In genomic region chr2:208320686-208321085, GRCh38 we compare ENCODE assay signal across 7 cellular contexts. TPM values are rescaled to one million over a fixed set of nuclear protein-coding genes. Genes with fewer than 3 reads are reported as not detected.
DNase-seq lines count a peak whose midpoint lies in the region; ATAC-seq and TF ChIP-seq lines count a peak whose summit lies in the region.

No MANE protein-coding gene starts in this region.

- TF ChIP-seq CTCF in fibroblast of villous mesenchyme (IDR thresholded peaks at IDR 0.05; ENCODE audit: insufficient read depth, low read depth, low read length): no peak
- TF ChIP-seq CTCF in tibial artery (IDR thresholded peaks at IDR 0.05): no peak
- no peak for TF ChIP-seq CTCF in left lung (IDR thresholded peaks at IDR 0.05)

- ATAC-seq in GM19463 (IDR thresholded peaks at IDR 0.05; ENCODE audit: unreplicated experiment) (peak; percentile 87), HG03175 (IDR thresholded peaks at IDR 0.05; ENCODE audit: unreplicated experiment) (peak; percentile 87), left lung (no peak)

- H3K4me1 ChIP-seq in tibial artery (peaks cover 0 to 47% (median 21%) of the 10 kb centered on the region in 4 donors), left lung (no peaks in the 10 kb centered on the region)

- peak; percentile 38 for DNase-seq in fibroblast of villous mesenchyme (ENCODE audit: low read depth)
- peak; percentile 82 to 91 for DNase-seq in tibial artery
- no peak for DNase-seq in activated T-cell treated with anti-CD3 and anti-CD28 coated beads, Interleukin-2, amount 50 U/mL, for 1 hour
- DNase-seq in NCI-H524 treated with DMSO at 0.1 percent for 48 hours (lab: John Stamatoyannopoulos, UW): no peak
- no peak for DNase-seq in left lung

- intact Hi-C loops in tibial artery (cut with DNase I; ENCODE audit: low total_unique reads): loop anchor here (5.0 kb wide), 1 partner anchor 53 kb away; the partner anchor contains the start of gene PIKFYVE
- intact Hi-C loops in left lung (cut with DNase I): no loop called here

- H3K36me3 ChIP-seq in tibial artery (peaks cover 18 to 28% (median 18%) of the 10 kb centered on the region in 3 donors), left lung (peaks cover 0 to 74% of the 10 kb centered on the region in 2 donors)

- H3K27ac ChIP-seq in tibial artery (peak overlapping the region; percentile 73 to 78), left lung (peak overlapping the region in 1 of 2 donors; percentile 46)

- H3K9me3 ChIP-seq in tibial artery (no peaks in the 10 kb centered on the region), left lung (no peaks in the 10 kb centered on the region)

- H3K4me3 ChIP-seq in fibroblast of villous mesenchyme (ENCODE audit: low read depth, low read length) (no peak overlapping the region), tibial artery (peak overlapping the region in 1 of 2 donors; percentile 7), left lung (no peak overlapping the region)

- H3K27me3 ChIP-seq in tibial artery (no peaks in the 10 kb centered on the region), left lung (no peaks in the 10 kb centered on the region)

RNA-seq across cellular contexts. Expression of gene PIKFYVE, which starts 54.6 kb away (rescaled TPM):
- 36.1 and 46.6 TPM in 2 replicates for total RNA-seq in fibroblast of villous mesenchyme
- 10 to 100 TPM; 23.8 to 31.6 TPM for total RNA-seq in left lung

Comparison
In these comparisons a context has a peak if more than half of its experiments do, and no peak if none do; other contexts are left out.
1. DNase-seq: peak in fibroblast of villous mesenchyme (single experiment) and tibial artery (2 of 2); none in activated T-cell treated with anti-CD3 and anti-CD28 coated beads, Interleukin-2, amount 50 U/mL, for 1 hour (single experiment), NCI-H524 treated with DMSO at 0.1 percent for 48 hours (single experiment) and left lung (0 of 2).